20 cellular contexts compared by ENCODE assay signal in the genomic region with DNA sequence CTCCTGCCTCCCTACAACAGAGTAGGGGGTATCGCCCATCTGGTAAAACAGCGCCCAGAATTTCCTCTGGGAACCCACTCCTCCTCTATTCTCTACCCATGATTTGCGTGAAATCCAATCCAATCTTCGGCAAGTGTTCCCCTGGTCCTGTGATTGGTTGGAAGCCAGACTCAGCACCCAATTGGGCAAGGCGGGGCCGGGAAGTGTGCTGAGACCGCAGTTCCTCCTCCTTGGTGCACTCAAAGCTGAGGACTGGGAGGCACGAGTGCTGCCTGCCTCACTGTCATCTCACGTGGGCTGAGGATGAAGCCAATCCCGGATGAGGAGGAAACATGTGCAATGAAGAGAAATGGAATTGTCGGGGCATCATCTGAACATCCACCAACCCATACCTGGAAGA. TPM values are rescaled to one million over a fixed set of nuclear protein-coding genes. Genes with fewer than 3 reads are reported as not detected.
"Had no signal": no experiment of that assay in that cellular context is flagged by ENCODE, and none has a peak within 500 bp of the region (broad histone marks: within the 10 kb centered on the region; RNA-seq: fewer than 3 reads in every experiment).

No MANE protein-coding gene starts in this region.

- H3K36me3 ChIP-seq: ascending aorta, heart left ventricle, neutrophil, tibial nerve, uterus had no signal

- H3K9me3 Mint-ChIP-seq: activated CD4-positive, alpha-beta T cell treated with anti-CD3 and anti-CD28 coated beads, Interleukin-2, amount 10 ng/mL, durations not matched to agents 24 days and 14 days; activated CD8-positive, alpha-beta T cell treated with anti-CD3 and anti-CD28 coated beads for 36 hours; activated T-helper 2 cell treated with anti-CD3 and anti-CD28 coated beads, Interferon-gamma antibody, Interleukin-2, Interleukin-4, amounts not matched to agents 10 μg/mL and 5 μg/mL and 100 μg/mL, durations not matched to agents 14 hours and 24 hours and 36 hours had no signal

- H3K4me3 ChIP-seq: ascending aorta, coronary artery, heart left ventricle, tibial nerve, uterus had no signal

- H3K27ac ChIP-seq: ascending aorta, coronary artery, heart left ventricle, neutrophil, tibial nerve, uterus had no signal

- H3K4me3 Mint-ChIP-seq: activated CD4-positive, alpha-beta T cell treated with anti-CD3 and anti-CD28 coated beads, Interleukin-2, amount 10 ng/mL, durations not matched to agents 24 days and 14 days; activated CD8-positive, alpha-beta T cell treated with anti-CD3 and anti-CD28 coated beads for 36 hours; naive thymus-derived CD4-positive, alpha-beta T cell; T-cell had no signal

- H3K27me3 ChIP-seq: ascending aorta, heart left ventricle, tibial nerve, uterus had no signal

- H3K27me3 Mint-ChIP-seq: activated CD8-positive, alpha-beta T cell treated with anti-CD3 and anti-CD28 coated beads for 36 hours had no signal

- H3K27ac Mint-ChIP-seq: activated CD4-positive, alpha-beta T cell treated with anti-CD3 and anti-CD28 coated beads, Interleukin-2, amount 10 ng/mL, durations not matched to agents 24 days and 14 days; activated CD8-positive, alpha-beta T cell treated with anti-CD3 and anti-CD28 coated beads for 36 hours; activated T-helper 2 cell treated with anti-CD3 and anti-CD28 coated beads, Interferon-gamma antibody, Interleukin-2, Interleukin-4, amounts not matched to agents 10 μg/mL and 5 μg/mL and 100 μg/mL, durations not matched to agents 14 hours and 24 hours and 36 hours; naive thymus-derived CD4-positive, alpha-beta T cell; T-cell had no signal

- H3K9me3 ChIP-seq: ascending aorta, neutrophil, uterus had no signal

- DNase-seq: activated CD4-positive, alpha-beta T cell treated with anti-CD3 and anti-CD28 coated beads, Interleukin-2, amount 10 ng/mL, durations not matched to agents 24 days and 14 days; activated CD8-positive, alpha-beta T cell treated with anti-CD3 and anti-CD28 coated beads for 36 hours; activated naive CD4-positive, alpha-beta T cell treated with anti-CD3 and anti-CD28 coated beads, Interleukin-2, amount 50 U/mL, for 16 hours; activated T-cell treated with anti-CD3 and anti-CD28 coated beads, Interleukin-2, amount 50 U/mL, for 1 hour; heart left ventricle; left cardiac atrium; mesenchymal stem cell; naive thymus-derived CD4-positive, alpha-beta T cell; stimulated activated CD4-positive, alpha-beta T cell treated with anti-CD3 and anti-CD28 coated beads, Interleukin-12 subunit alpha, Interleukin-12 subunit beta, amount 100 ng/mL, for 4 hours; stimulated activated CD4-positive, alpha-beta T cell treated with anti-CD3 and anti-CD28 coated beads, Interleukin-1b, Interleukin-23, amount 100 ng/mL, for 48 hours; stimulated activated naive CD8-positive, alpha-beta T cell treated with anti-CD3 and anti-CD28 coated beads, Interleukin-15, Interleukin-2, amounts not matched to agents 100 U/mL and 50 U/mL, for 24 hours; substantia nigra; T-cell; uterus had no signal

- ATAC-seq: activated CD8-positive, alpha-beta T cell treated with anti-CD3 and anti-CD28 coated beads for 36 hours; heart left ventricle; left cardiac atrium; naive thymus-derived CD4-positive, alpha-beta T cell; stimulated activated naive CD8-positive, alpha-beta T cell treated with anti-CD3 and anti-CD28 coated beads, Interleukin-15, Interleukin-2, amounts not matched to agents 100 U/mL and 50 U/mL, for 24 hours; T-cell had no signal

- H3K4me1 ChIP-seq: ascending aorta, tibial nerve, uterus had no signal

RNA-seq across cellular contexts. Expression of a gene that starts 21.0 kb away (rescaled TPM):
- total RNA-seq: activated CD4-positive, alpha-beta T cell treated with anti-CD3 and anti-CD28 coated beads, Interleukin-2, amount 10 ng/mL, durations not matched to agents 24 days and 14 days; activated CD8-positive, alpha-beta T cell treated with anti-CD3 and anti-CD28 coated beads for 36 hours; activated T-helper 2 cell treated with anti-CD3 and anti-CD28 coated beads, Interferon-gamma antibody, Interleukin-2, Interleukin-4, amounts not matched to agents 10 μg/mL and 5 μg/mL and 100 μg/mL, durations not matched to agents 14 hours and 24 hours and 36 hours; ascending aorta; heart left ventricle; left cardiac atrium; lower leg skin; naive thymus-derived CD4-positive, alpha-beta T cell; T-cell; tibial nerve had no signal
- polyA plus RNA-seq: heart left ventricle; naive thymus-derived CD4-positive, alpha-beta T cell had no signal
